25 cellular contexts compared by ENCODE assay signal in the genomic region with DNA sequence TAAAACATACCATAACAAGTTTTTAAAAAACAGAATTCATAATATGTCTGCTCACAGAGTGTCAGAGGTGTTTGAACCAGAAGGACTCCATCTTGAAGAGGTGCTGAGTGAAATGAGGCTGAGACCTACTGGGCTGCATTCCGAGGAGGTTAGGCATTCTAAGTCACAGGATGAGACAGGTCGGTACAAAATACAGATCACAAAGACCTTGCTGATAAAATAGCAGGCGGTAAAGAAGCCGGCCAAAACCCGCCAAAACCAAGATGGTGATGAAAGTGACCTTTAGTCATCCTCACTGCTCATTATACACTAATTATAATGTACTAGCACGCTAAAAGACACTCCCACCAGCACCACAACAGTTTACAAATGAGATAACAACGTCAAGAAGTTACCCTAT.
"Had no signal": no experiment of that assay in that cellular context is flagged by ENCODE, and none has a peak within 500 bp of the region (broad histone marks: within the 10 kb centered on the region; RNA-seq: fewer than 3 reads in every experiment).

No MANE protein-coding gene starts in this region.

- DNase-seq: activated B cell treated with CpG ODN at 0.5 μM for 24 hours; activated CD4-positive, alpha-beta memory T cell treated with anti-CD3 and anti-CD28 coated beads for 36 hours; activated CD4-positive, alpha-beta T cell treated with anti-CD3 and anti-CD28 coated beads, Interleukin-2, amount 10 ng/mL, durations not matched to agents 7 days and 5 days; activated CD8-positive, alpha-beta memory T cell treated with anti-CD3 and anti-CD28 coated beads for 24 hours; activated effector memory CD4-positive, alpha-beta T cell treated with anti-CD3 and anti-CD28 coated beads, Interleukin-2, amount 50 U/mL, for 16 hours; activated naive CD4-positive, alpha-beta T cell treated with Interleukin-2 at 50 U/mL for 16 hours; activated naive CD8-positive, alpha-beta T cell treated with anti-CD3 and anti-CD28 coated beads, Interleukin-2, amount 50 U/mL, for 24 hours; activated T-cell treated with anti-CD3 and anti-CD28 coated beads, Interleukin-2, amount 50 U/mL, for 4 hours; amniotic stem cell; cerebellar nuclear complex; KG1; MG63; MV-4-11; NCI-H1092 treated with DMSO at 0.1 percent for 48 hours; NCI-H1417 treated with DMSO at 0.1 percent for 48 hours; NCI-H1694; NCI-H2029 treated with DMSO at 0.1 percent for 48 hours; NCI-H345; NCI-H510A; NCI-H69; PC-9; SIG-M5; T-helper 17 cell; T-helper 9 cell had no signal

- H3K27ac ChIP-seq: ascending aorta, PC-9 had no signal

- H3K4me3 ChIP-seq: ascending aorta, MG63, PC-9 had no signal

- H3K4me2 ChIP-seq: PC-9 had no signal

- H2AFZ ChIP-seq: PC-9 had no signal

- H3K36me3 ChIP-seq: ascending aorta, MG63 had no signal

- H3K27me3 ChIP-seq: ascending aorta, MG63 had no signal

- H3K4me1 ChIP-seq: ascending aorta had no signal
